ENCODE assay signal across 9 cellular contexts in genomic region chr19:7605490-7606222, GRCh38. TPM values are rescaled to one million over a fixed set of nuclear protein-coding genes. Genes with fewer than 3 reads are reported as not detected.
DNase-seq lines count a peak whose midpoint lies in the region; ATAC-seq, FAIRE-seq and TF ChIP-seq lines count a peak whose summit lies in the region.
"Had no signal": no experiment of that assay in that cellular context is flagged by ENCODE, and none has a peak within 500 bp of the region (broad histone marks: within the 10 kb centered on the region; RNA-seq: fewer than 3 reads in every experiment).

No MANE protein-coding gene starts in this region.

- H3K4me3 ChIP-seq in HepG2 (replicated peaks in 1 of 3; ENCODE audit: insufficient read depth in 1 of 3, low read depth in 2 of 3, low read length in 3 of 3) = no peak overlapping the region

- no peaks in the 10 kb centered on the region; the same call in 1 of the 2 replicates for H3K4me1 ChIP-seq in HepG2 (ENCODE audit: insufficient read depth, low read length)

- intact Hi-C loops in activated B cell treated with CpG ODN at 0.5 μM for 24 hours (cut with micrococcal nuclease) (no loop called here), HepG2 (cut with micrococcal nuclease; ENCODE audit: unreplicated experiment) (no loop called here)

- 92% methylated on average over 14 of the region's 14 CpGs for WGBS in HepG2 (ENCODE audit: low lambda C conversion rate)

- TF ChIP-seq POLR2A in HepG2 (IDR thresholded peaks at IDR 0.05; ENCODE audit: insufficient read depth in 1 of 2, low read depth in 2 of 2, low read length in 2 of 2) = no peak

- no peak overlapping the region for H3K27ac ChIP-seq in HepG2 (ENCODE audit: extremely low read length, insufficient read depth, low read length)
- H3K27ac ChIP-seq: VCaP had no signal

- BruUV-seq in HepG2 (replicated peaks; lab: Mats Ljungman, UMichigan) = no TSS peak

- no peak overlapping the region for H3K4me3 Mint-ChIP-seq in activated B cell treated with CpG ODN at 0.5 μM for 24 hours

- peaks cover 13% of the 10 kb centered on the region for H3K27me3 Mint-ChIP-seq in activated B cell treated with CpG ODN at 0.5 μM for 24 hours

- in situ Hi-C loops in G401 (cut with HindIII; ENCODE audit: low sequenced_read_pairs) (no loop called here), HepG2 (cut with HindIII; ENCODE audit: extremely low pct_ligation_motif_present, low pct_unique_long_range_greater_than_20kb) (no loop called here)

- H3K36me3 Mint-ChIP-seq in activated B cell treated with CpG ODN at 0.5 μM for 24 hours (ENCODE audit: low read depth) = no peaks in the 10 kb centered on the region

- peaks cover 36% of the 10 kb centered on the region for H3K79me2 ChIP-seq in HepG2 (ENCODE audit: insufficient read depth, low read length)

- peaks cover 41% of the 10 kb centered on the region for H4K20me1 ChIP-seq in HepG2 (ENCODE audit: insufficient read depth, low read length)

- no peaks in the 10 kb centered on the region for H3K4me1 Mint-ChIP-seq in activated B cell treated with CpG ODN at 0.5 μM for 24 hours

- TF ChIP-seq EP300 in HepG2 (IDR thresholded peaks at IDR 0.05; ENCODE audit: low read depth in 2 of 2, low read length in 2 of 2) (no peak), HepG2 (CRISPR knock-in tag; IDR thresholded peaks at IDR 0.05; ENCODE audit: borderline replicate concordance) (no peak)

- no peak overlapping the region for H2AFZ ChIP-seq in HepG2 (ENCODE audit: low read length)

- POLR2A ChIA-PET in activated B cell treated with CpG ODN at 0.5 μM for 24 hours (lab: Charles Lee) = interaction anchor here (0.5 to 0.6 kb wide), 2 partner anchors 53 to 485 kb away, joined by 4 to 6 read pairs; no protein-coding TSS in a partner anchor
- POLR2A ChIA-PET in HepG2 (lab: Yijun Ruan, JAX) = interaction anchor here (1.4 to 1.9 kb wide), 2 partner anchors 10 to 24 kb away, joined by 8 to 21 read pairs; partner anchors contain the start of genes CAMSAP3, PET100 and XAB2

- H3K9me3 Mint-ChIP-seq in activated B cell treated with CpG ODN at 0.5 μM for 24 hours = no peaks in the 10 kb centered on the region

- H3K36me3 ChIP-seq in HepG2 (replicated peaks in 1 of 2; ENCODE audit: control insufficient read depth in 1 of 2, insufficient read depth in 2 of 2, low read length in 2 of 2) = peaks cover 33 to 58% of the 10 kb centered on the region in 2 experiments

- no peak for FAIRE-seq in HepG2 (lab: Jason Lieb, UNC)

- no peaks in the 10 kb centered on the region for H3K9me3 ChIP-seq in HepG2 (ENCODE audit: low read length)

- CTCF ChIA-PET in activated B cell treated with CpG ODN at 0.5 μM for 24 hours (lab: Charles Lee) (no interaction called here), HepG2 (lab: Yijun Ruan, JAX; ENCODE audit: low intra/inter-chr PET ratio, low total read pairs) (no interaction called here)

- no peak for TF ChIP-seq CTCF in activated B cell treated with CpG ODN at 0.5 μM for 24 hours (IDR thresholded peaks at IDR 0.05)
- TF ChIP-seq CTCF in HepG2 (CRISPR knock-in tag; IDR thresholded peaks at IDR 0.05) = no peak

- DNase-seq in G401 (ENCODE audit: low spot score) (peak; percentile 19), Kasumi-1 (lab: John Stamatoyannopoulos, UW) (peak; percentile 27 to 28), activated B cell treated with CpG ODN at 0.5 μM for 24 hours (no peak), HepG2 (ENCODE audit: low spot score) (peak; percentile 57)

- ATAC-seq in activated B cell treated with CpG ODN at 0.5 μM for 24 hours (ENCODE audit: low read depth) = peak; percentile 61
- peak; percentile 70 for ATAC-seq in HepG2
- no peak for ATAC-seq in HG02885 (IDR thresholded peaks at IDR 0.05; ENCODE audit: poor library complexity, unreplicated experiment)
- no peak for ATAC-seq in GM18868 (IDR thresholded peaks at IDR 0.05; ENCODE audit: unreplicated experiment)
- ATAC-seq in HG03354 (IDR thresholded peaks at IDR 0.05; ENCODE audit: poor library complexity, severe bottlenecking, unreplicated experiment) = no peak
- no peak for ATAC-seq in HG03442 (IDR thresholded peaks at IDR 0.05; ENCODE audit: unreplicated experiment)

- no peak overlapping the region for H3K4me2 ChIP-seq in HepG2 (ENCODE audit: low read depth, low read length)

- H3K27me3 ChIP-seq in HepG2 (ENCODE audit: control insufficient read depth in 1 of 2, insufficient read depth in 2 of 2, low read length in 2 of 2) = no peaks in the 10 kb centered on the region

- TF ChIP-seq RAD21 in HepG2 (CRISPR knock-in tag; IDR thresholded peaks at IDR 0.05) = no peak

- H3K9ac ChIP-seq in HepG2 (ENCODE audit: insufficient read depth, low read depth, low read length) = no peak overlapping the region

- H3K27ac Mint-ChIP-seq in activated B cell treated with CpG ODN at 0.5 μM for 24 hours = no peak overlapping the region

RNA-seq across cellular contexts. Expression of gene CAMSAP3, which starts 10.0 kb away (rescaled TPM):
- 3.3 and 4.8 TPM in 2 replicates for total RNA-seq in G401 (2014; rRNA removed; shearing (Covaris generic))
- total RNA-seq in activated B cell treated with CpG ODN at 0.5 μM for 24 hours (0.64 and 0.80 TPM in 2 replicates), HepG2 (2016; rRNA removed; fragmentation: Illumina TruSeq; extraction: Trizol) (9.1 and 11.8 TPM in 2 replicates)
- total RNA-seq in HepG2 (2016; cell fraction: cytosol; rRNA removed; fragmentation: Illumina TruSeq; extraction: Trizol; ENCODE audit: low read depth) = 2.1 and 2.5 TPM in 2 replicates
- 6.3 and 11.9 TPM in 2 replicates for total RNA-seq in HepG2 (2016; cell fraction: insoluble cytoplasmic fraction; rRNA removed; fragmentation: Illumina TruSeq; extraction: Trizol)
- total RNA-seq in HepG2 (2016; cell fraction: membrane; rRNA removed; fragmentation: Illumina TruSeq; extraction: Trizol) = 6.0 and 6.1 TPM in 2 replicates
- total RNA-seq in HepG2 (2016; cell fraction: nucleus; rRNA removed; fragmentation: Illumina TruSeq; extraction: Trizol) = 12.6 and 13.4 TPM in 2 replicates
- 10.8 and 16.8 TPM in 2 replicates for polyA plus RNA-seq in HepG2 (2011; rRNA removed)
- polyA plus RNA-seq in HepG2 (2011; cell fraction: cytosol; rRNA removed) = 5.6 and 8.1 TPM in 2 replicates
- 94.1 and 111 TPM in 2 replicates for polyA plus RNA-seq in HepG2 (2011; cell fraction: nucleus; rRNA removed)
- 24.4 and 27.0 TPM in 2 replicates for polyA plus RNA-seq in HepG2 (2012)
- 2.3 and 2.5 TPM in 2 replicates for polyA plus RNA-seq in HepG2 (2016; cell fraction: cytosol; fragmentation: Illumina TruSeq; extraction: Trizol; ENCODE audit: low read depth)
- 17.0 and 22.2 TPM in 2 replicates for polyA plus RNA-seq in HepG2 (2016; cell fraction: insoluble cytoplasmic fraction; fragmentation: Illumina TruSeq; extraction: Trizol; ENCODE audit: low read depth)
- 4.4 and 5.3 TPM in 2 replicates for polyA plus RNA-seq in HepG2 (2016; cell fraction: membrane; fragmentation: Illumina TruSeq; extraction: Trizol; ENCODE audit: low read depth)
- 67.8 and 74.7 TPM in 2 replicates for polyA plus RNA-seq in HepG2 (2016; cell fraction: nucleus; fragmentation: Illumina TruSeq; extraction: Trizol; ENCODE audit: insufficient read depth, low read depth)
- polyA minus RNA-seq in HepG2 (2011; rRNA and poly(A)+ RNA removed; ENCODE audit: low replicate concordance) = 1.6 and 20.5 TPM in 2 replicates
- 9.5 and 9.8 TPM in 2 replicates for polyA minus RNA-seq in HepG2 (2011; cell fraction: cytosol; rRNA and poly(A)+ RNA removed)
- 12.9 and 13.7 TPM in 2 replicates for polyA minus RNA-seq in HepG2 (2011; cell fraction: nucleus; rRNA and poly(A)+ RNA removed)

RNA-seq across cellular contexts. Expression of gene XAB2, which starts 23.7 kb away (rescaled TPM):
- 68.4 and 87.3 TPM in 2 replicates for total RNA-seq in G401 (2014; rRNA removed; shearing (Covaris generic))
- total RNA-seq in activated B cell treated with CpG ODN at 0.5 μM for 24 hours = 47.4 and 51.8 TPM in 2 replicates
- 6.2 and 8.6 TPM in 2 replicates for total RNA-seq in HepG2 (2016; rRNA removed; fragmentation: Illumina TruSeq; extraction: Trizol)
- total RNA-seq in HepG2 (2016; cell fraction: cytosol; rRNA removed; fragmentation: Illumina TruSeq; extraction: Trizol; ENCODE audit: low read depth) = 1.9 and 2.7 TPM in 2 replicates
- 6.6 and 7.3 TPM in 2 replicates for total RNA-seq in HepG2 (2016; cell fraction: insoluble cytoplasmic fraction; rRNA removed; fragmentation: Illumina TruSeq; extraction: Trizol)
- total RNA-seq in HepG2 (2016; cell fraction: membrane; rRNA removed; fragmentation: Illumina TruSeq; extraction: Trizol) = 3.2 and 4.4 TPM in 2 replicates
- total RNA-seq in HepG2 (2016; cell fraction: nucleus; rRNA removed; fragmentation: Illumina TruSeq; extraction: Trizol) = 11.7 and 15.3 TPM in 2 replicates
- 23.9 and 28.4 TPM in 2 replicates for polyA plus RNA-seq in HepG2 (2011; rRNA removed)
- polyA plus RNA-seq in HepG2 (2011; cell fraction: cytosol; rRNA removed) = 14.1 and 24.2 TPM in 2 replicates
- polyA plus RNA-seq in HepG2 (2011; cell fraction: nucleus; rRNA removed) = 95.9 and 136 TPM in 2 replicates
- polyA plus RNA-seq in HepG2 (2012) = 19.0 and 22.6 TPM in 2 replicates
- polyA plus RNA-seq in HepG2 (2016; cell fraction: cytosol; fragmentation: Illumina TruSeq; extraction: Trizol; ENCODE audit: low read depth) = 3.4 and 3.5 TPM in 2 replicates
- 11.7 and 15.6 TPM in 2 replicates for polyA plus RNA-seq in HepG2 (2016; cell fraction: insoluble cytoplasmic fraction; fragmentation: Illumina TruSeq; extraction: Trizol; ENCODE audit: low read depth)
- 4.0 and 5.4 TPM in 2 replicates for polyA plus RNA-seq in HepG2 (2016; cell fraction: membrane; fragmentation: Illumina TruSeq; extraction: Trizol; ENCODE audit: low read depth)
- 38.3 and 40.6 TPM in 2 replicates for polyA plus RNA-seq in HepG2 (2016; cell fraction: nucleus; fragmentation: Illumina TruSeq; extraction: Trizol; ENCODE audit: insufficient read depth, low read depth)
- 70.9 and 81.0 TPM in 2 replicates for polyA minus RNA-seq in HepG2 (2011; rRNA and poly(A)+ RNA removed; ENCODE audit: low replicate concordance)
- 29.0 and 31.0 TPM in 2 replicates for polyA minus RNA-seq in HepG2 (2011; cell fraction: cytosol; rRNA and poly(A)+ RNA removed)
- 19.8 and 20.6 TPM in 2 replicates for polyA minus RNA-seq in HepG2 (2011; cell fraction: nucleus; rRNA and poly(A)+ RNA removed)

RNA-seq across cellular contexts. Expression of gene PET100, which starts 23.9 kb away (rescaled TPM):
- total RNA-seq in G401 (2014; rRNA removed; shearing (Covaris generic)) = 31.2 and 80.2 TPM in 2 replicates
- total RNA-seq in activated B cell treated with CpG ODN at 0.5 μM for 24 hours (109 and 123 TPM in 2 replicates), HepG2 (2016; rRNA removed; fragmentation: Illumina TruSeq; extraction: Trizol) (59.9 and 66.5 TPM in 2 replicates)
- total RNA-seq in HepG2 (2016; cell fraction: cytosol; rRNA removed; fragmentation: Illumina TruSeq; extraction: Trizol; ENCODE audit: low read depth) = 15.6 and 17.1 TPM in 2 replicates
- 64.7 and 78.4 TPM in 2 replicates for total RNA-seq in HepG2 (2016; cell fraction: insoluble cytoplasmic fraction; rRNA removed; fragmentation: Illumina TruSeq; extraction: Trizol)
- 22.2 and 23.9 TPM in 2 replicates for total RNA-seq in HepG2 (2016; cell fraction: membrane; rRNA removed; fragmentation: Illumina TruSeq; extraction: Trizol)
- 34.1 and 46.5 TPM in 2 replicates for total RNA-seq in HepG2 (2016; cell fraction: nucleus; rRNA removed; fragmentation: Illumina TruSeq; extraction: Trizol)
- polyA plus RNA-seq in HepG2 (2011; rRNA removed) = 20.0 and 22.3 TPM in 2 replicates
- polyA plus RNA-seq in HepG2 (2011; cell fraction: cytosol; rRNA removed) = 13.6 and 14.9 TPM in 2 replicates
- 14.3 and 19.0 TPM in 2 replicates for polyA plus RNA-seq in HepG2 (2011; cell fraction: nucleus; rRNA removed)
- 25.5 and 50.4 TPM in 2 replicates for polyA plus RNA-seq in HepG2 (2012)
- 17.9 and 18.0 TPM in 2 replicates for polyA plus RNA-seq in HepG2 (2016; cell fraction: cytosol; fragmentation: Illumina TruSeq; extraction: Trizol; ENCODE audit: low read depth)
- 36.9 and 42.2 TPM in 2 replicates for polyA plus RNA-seq in HepG2 (2016; cell fraction: insoluble cytoplasmic fraction; fragmentation: Illumina TruSeq; extraction: Trizol; ENCODE audit: low read depth)
- polyA plus RNA-seq in HepG2 (2016; cell fraction: membrane; fragmentation: Illumina TruSeq; extraction: Trizol; ENCODE audit: low read depth) = 18.3 and 20.0 TPM in 2 replicates
- polyA plus RNA-seq in HepG2 (2016; cell fraction: nucleus; fragmentation: Illumina TruSeq; extraction: Trizol; ENCODE audit: insufficient read depth, low read depth) = 64.3 and 70.9 TPM in 2 replicates
- 1.4 and 7.8 TPM in 2 replicates for polyA minus RNA-seq in HepG2 (2011; rRNA and poly(A)+ RNA removed; ENCODE audit: low replicate concordance)
- 6.4 and 10.4 TPM in 2 replicates for polyA minus RNA-seq in HepG2 (2011; cell fraction: cytosol; rRNA and poly(A)+ RNA removed)
- 7.2 and 8.7 TPM in 2 replicates for polyA minus RNA-seq in HepG2 (2011; cell fraction: nucleus; rRNA and poly(A)+ RNA removed)

RNA-seq across cellular contexts. Expression of gene PCP2, which starts 27.9 kb away (rescaled TPM):
- total RNA-seq in G401 (2014; rRNA removed; shearing (Covaris generic)) = not detected in 2 replicates
- 2.1 and 2.8 TPM in 2 replicates for total RNA-seq in activated B cell treated with CpG ODN at 0.5 μM for 24 hours
- total RNA-seq in HepG2 (2016; rRNA removed; fragmentation: Illumina TruSeq; extraction: Trizol) = 0.80 TPM in 1 of 2 replicates, not detected in the other
- total RNA-seq in HepG2 (2016; cell fraction: cytosol; rRNA removed; fragmentation: Illumina TruSeq; extraction: Trizol; ENCODE audit: low read depth) = not detected in 2 replicates
- total RNA-seq in HepG2 (2016; cell fraction: insoluble cytoplasmic fraction; rRNA removed; fragmentation: Illumina TruSeq; extraction: Trizol) = 0.35 TPM in 1 of 2 replicates, not detected in the other
- not detected in 2 replicates for total RNA-seq in HepG2 (2016; cell fraction: membrane; rRNA removed; fragmentation: Illumina TruSeq; extraction: Trizol)
- not detected in 2 replicates for total RNA-seq in HepG2 (2016; cell fraction: nucleus; rRNA removed; fragmentation: Illumina TruSeq; extraction: Trizol)
- 0.62 and 0.82 TPM in 2 replicates for polyA plus RNA-seq in HepG2 (2011; rRNA removed)
- 0.15 and 0.28 TPM in 2 replicates for polyA plus RNA-seq in HepG2 (2011; cell fraction: cytosol; rRNA removed)
- 3.9 and 7.6 TPM in 2 replicates for polyA plus RNA-seq in HepG2 (2011; cell fraction: nucleus; rRNA removed)
- polyA plus RNA-seq in HepG2 (2012) = 1.8 TPM in 1 of 2 replicates, not detected in the other
- not detected in 2 replicates for polyA plus RNA-seq in HepG2 (2016; cell fraction: cytosol; fragmentation: Illumina TruSeq; extraction: Trizol; ENCODE audit: low read depth)
- not detected in 2 replicates for polyA plus RNA-seq in HepG2 (2016; cell fraction: insoluble cytoplasmic fraction; fragmentation: Illumina TruSeq; extraction: Trizol; ENCODE audit: low read depth)
- polyA plus RNA-seq in HepG2 (2016; cell fraction: membrane; fragmentation: Illumina TruSeq; extraction: Trizol; ENCODE audit: low read depth) = not detected in 2 replicates
- polyA plus RNA-seq in HepG2 (2016; cell fraction: nucleus; fragmentation: Illumina TruSeq; extraction: Trizol; ENCODE audit: insufficient read depth, low read depth) = 1.4 and 1.7 TPM in 2 replicates
- 0.20 TPM in 1 of 2 replicates, not detected in the other for polyA minus RNA-seq in HepG2 (2011; rRNA and poly(A)+ RNA removed; ENCODE audit: low replicate concordance)
- polyA minus RNA-seq in HepG2 (2011; cell fraction: cytosol; rRNA and poly(A)+ RNA removed) = not detected in 2 replicates
- not detected in 2 replicates for polyA minus RNA-seq in HepG2 (2011; cell fraction: nucleus; rRNA and poly(A)+ RNA removed)

RNA-seq across cellular contexts. Expression of gene STXBP2, which starts 31.3 kb away (rescaled TPM):
- total RNA-seq in G401 (2014; rRNA removed; shearing (Covaris generic)) = 0.20 TPM in 1 of 2 replicates, not detected in the other
- total RNA-seq in activated B cell treated with CpG ODN at 0.5 μM for 24 hours (147 and 176 TPM in 2 replicates), HepG2 (2016; rRNA removed; fragmentation: Illumina TruSeq; extraction: Trizol) (17.8 and 22.8 TPM in 2 replicates)
- 12.7 and 13.5 TPM in 2 replicates for total RNA-seq in HepG2 (2016; cell fraction: cytosol; rRNA removed; fragmentation: Illumina TruSeq; extraction: Trizol; ENCODE audit: low read depth)
- 15.9 and 23.8 TPM in 2 replicates for total RNA-seq in HepG2 (2016; cell fraction: insoluble cytoplasmic fraction; rRNA removed; fragmentation: Illumina TruSeq; extraction: Trizol)
- 11.9 and 13.6 TPM in 2 replicates for total RNA-seq in HepG2 (2016; cell fraction: membrane; rRNA removed; fragmentation: Illumina TruSeq; extraction: Trizol)
- total RNA-seq in HepG2 (2016; cell fraction: nucleus; rRNA removed; fragmentation: Illumina TruSeq; extraction: Trizol) = 18.1 and 19.5 TPM in 2 replicates
- polyA plus RNA-seq in HepG2 (2011; rRNA removed) = 40.1 and 48.7 TPM in 2 replicates
- 28.8 and 41.8 TPM in 2 replicates for polyA plus RNA-seq in HepG2 (2011; cell fraction: cytosol; rRNA removed)
- 344 and 378 TPM in 2 replicates for polyA plus RNA-seq in HepG2 (2011; cell fraction: nucleus; rRNA removed)
- polyA plus RNA-seq in HepG2 (2012) = 61.3 and 71.5 TPM in 2 replicates
- polyA plus RNA-seq in HepG2 (2016; cell fraction: cytosol; fragmentation: Illumina TruSeq; extraction: Trizol; ENCODE audit: low read depth) = 9.5 and 12.3 TPM in 2 replicates
- 22.4 and 26.4 TPM in 2 replicates for polyA plus RNA-seq in HepG2 (2016; cell fraction: insoluble cytoplasmic fraction; fragmentation: Illumina TruSeq; extraction: Trizol; ENCODE audit: low read depth)
- polyA plus RNA-seq in HepG2 (2016; cell fraction: membrane; fragmentation: Illumina TruSeq; extraction: Trizol; ENCODE audit: low read depth) = 9.5 and 10.0 TPM in 2 replicates
- 69.3 and 73.8 TPM in 2 replicates for polyA plus RNA-seq in HepG2 (2016; cell fraction: nucleus; fragmentation: Illumina TruSeq; extraction: Trizol; ENCODE audit: insufficient read depth, low read depth)
- polyA minus RNA-seq in HepG2 (2011; rRNA and poly(A)+ RNA removed; ENCODE audit: low replicate concordance) = 121 and 178 TPM in 2 replicates
- polyA minus RNA-seq in HepG2 (2011; cell fraction: cytosol; rRNA and poly(A)+ RNA removed) = 22.7 and 26.7 TPM in 2 replicates
- 70.0 and 76.8 TPM in 2 replicates for polyA minus RNA-seq in HepG2 (2011; cell fraction: nucleus; rRNA and poly(A)+ RNA removed)

Comparison
In these comparisons a context has a peak if more than half of its experiments do, and no peak if none do; other contexts are left out.
1. ATAC-seq: peak in activated B cell treated with CpG ODN at 0.5 μM for 24 hours (single experiment) and HepG2 (single experiment); none in HG02885 (single experiment), GM18868 (single experiment), HG03354 (single experiment) and HG03442 (single experiment).